In genomic region chr6:106097368-106098231, GRCh38 we compare ENCODE assay signal across 1 cellular context.
TF ChIP-seq lines count a peak whose summit lies in the region.

No MANE protein-coding gene starts in this region.

TF ChIP-seq in GM23338, 12 proteins besides CTCF, POLR2A, EP300 and RAD21 (continued from another document):
- TF ChIP-seq, protein P1, sequence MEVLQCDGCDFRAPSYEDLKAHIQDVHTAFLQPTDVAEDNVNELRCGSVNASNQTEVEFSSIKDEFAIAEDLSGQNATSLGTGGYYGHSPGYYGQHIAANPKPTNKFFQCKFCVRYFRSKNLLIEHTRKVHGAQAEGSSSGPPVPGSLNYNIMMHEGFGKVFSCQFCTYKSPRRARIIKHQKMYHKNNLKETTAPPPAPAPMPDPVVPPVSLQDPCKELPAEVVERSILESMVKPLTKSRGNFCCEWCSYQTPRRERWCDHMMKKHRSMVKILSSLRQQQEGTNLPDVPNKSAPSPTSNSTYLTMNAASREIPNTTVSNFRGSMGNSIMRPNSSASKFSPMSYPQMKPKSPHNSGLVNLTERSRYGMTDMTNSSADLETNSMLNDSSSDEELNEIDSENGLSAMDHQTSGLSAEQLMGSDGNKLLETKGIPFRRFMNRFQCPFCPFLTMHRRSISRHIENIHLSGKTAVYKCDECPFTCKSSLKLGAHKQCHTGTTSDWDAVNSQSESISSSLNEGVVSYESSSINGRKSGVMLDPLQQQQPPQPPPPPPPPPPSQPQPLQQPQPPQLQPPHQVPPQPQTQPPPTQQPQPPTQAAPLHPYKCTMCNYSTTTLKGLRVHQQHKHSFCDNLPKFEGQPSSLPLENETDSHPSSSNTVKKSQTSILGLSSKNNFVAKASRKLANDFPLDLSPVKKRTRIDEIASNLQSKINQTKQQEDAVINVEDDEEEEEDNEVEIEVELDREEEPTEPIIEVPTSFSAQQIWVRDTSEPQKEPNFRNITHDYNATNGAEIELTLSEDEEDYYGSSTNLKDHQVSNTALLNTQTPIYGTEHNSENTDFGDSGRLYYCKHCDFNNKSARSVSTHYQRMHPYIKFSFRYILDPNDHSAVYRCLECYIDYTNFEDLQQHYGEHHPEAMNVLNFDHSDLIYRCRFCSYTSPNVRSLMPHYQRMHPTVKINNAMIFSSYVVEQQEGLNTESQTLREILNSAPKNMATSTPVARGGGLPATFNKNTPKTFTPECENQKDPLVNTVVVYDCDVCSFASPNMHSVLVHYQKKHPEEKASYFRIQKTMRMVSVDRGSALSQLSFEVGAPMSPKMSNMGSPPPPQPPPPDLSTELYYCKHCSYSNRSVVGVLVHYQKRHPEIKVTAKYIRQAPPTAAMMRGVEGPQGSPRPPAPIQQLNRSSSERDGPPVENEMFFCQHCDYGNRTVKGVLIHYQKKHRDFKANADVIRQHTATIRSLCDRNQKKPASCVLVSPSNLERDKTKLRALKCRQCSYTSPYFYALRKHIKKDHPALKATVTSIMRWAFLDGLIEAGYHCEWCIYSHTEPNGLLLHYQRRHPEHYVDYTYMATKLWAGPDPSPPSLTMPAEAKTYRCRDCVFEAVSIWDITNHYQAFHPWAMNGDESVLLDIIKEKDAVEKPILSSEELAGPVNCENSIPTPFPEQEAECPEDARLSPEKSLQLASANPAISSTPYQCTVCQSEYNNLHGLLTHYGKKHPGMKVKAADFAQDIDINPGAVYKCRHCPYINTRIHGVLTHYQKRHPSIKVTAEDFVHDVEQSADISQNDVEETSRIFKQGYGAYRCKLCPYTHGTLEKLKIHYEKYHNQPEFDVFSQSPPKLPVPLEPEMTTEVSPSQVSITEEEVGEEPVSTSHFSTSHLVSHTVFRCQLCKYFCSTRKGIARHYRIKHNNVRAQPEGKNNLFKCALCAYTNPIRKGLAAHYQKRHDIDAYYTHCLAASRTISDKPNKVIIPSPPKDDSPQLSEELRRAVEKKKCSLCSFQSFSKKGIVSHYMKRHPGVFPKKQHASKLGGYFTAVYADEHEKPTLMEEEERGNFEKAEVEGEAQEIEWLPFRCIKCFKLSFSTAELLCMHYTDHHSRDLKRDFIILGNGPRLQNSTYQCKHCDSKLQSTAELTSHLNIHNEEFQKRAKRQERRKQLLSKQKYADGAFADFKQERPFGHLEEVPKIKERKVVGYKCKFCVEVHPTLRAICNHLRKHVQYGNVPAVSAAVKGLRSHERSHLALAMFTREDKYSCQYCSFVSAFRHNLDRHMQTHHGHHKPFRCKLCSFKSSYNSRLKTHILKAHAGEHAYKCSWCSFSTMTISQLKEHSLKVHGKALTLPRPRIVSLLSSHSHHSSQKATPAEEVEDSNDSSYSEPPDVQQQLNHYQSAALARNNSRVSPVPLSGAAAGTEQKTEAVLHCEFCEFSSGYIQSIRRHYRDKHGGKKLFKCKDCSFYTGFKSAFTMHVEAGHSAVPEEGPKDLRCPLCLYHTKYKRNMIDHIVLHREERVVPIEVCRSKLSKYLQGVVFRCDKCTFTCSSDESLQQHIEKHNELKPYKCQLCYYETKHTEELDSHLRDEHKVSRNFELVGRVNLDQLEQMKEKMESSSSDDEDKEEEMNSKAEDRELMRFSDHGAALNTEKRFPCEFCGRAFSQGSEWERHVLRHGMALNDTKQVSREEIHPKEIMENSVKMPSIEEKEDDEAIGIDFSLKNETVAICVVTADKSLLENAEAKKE (CRISPR knock-in tag; IDR thresholded peaks at IDR 0.05), result no peak
- TF ChIP-seq REST (IDR thresholded peaks at IDR 0.05; ENCODE audit: unreplicated experiment), result no peak
- TF ChIP-seq POLR2AphosphoS5 (IDR thresholded peaks at IDR 0.05; ENCODE audit: low read depth), result no peak
- TF ChIP-seq EZH2phosphoT487 (IDR thresholded peaks at IDR 0.05; ENCODE audit: unreplicated experiment), result no peak
- no peak for TF ChIP-seq STAT1 (IDR thresholded peaks at IDR 0.05; ENCODE audit: unreplicated experiment)
- no peak for TF ChIP-seq ETS1 (IDR thresholded peaks at IDR 0.05)
